In genomic region chr1:206893380-206893779, GRCh38 we compare ENCODE assay signal across 1 cellular context.
TF ChIP-seq lines count a peak whose summit lies in the region.

No MANE protein-coding gene starts in this region.

TF ChIP-seq in A549, 52 proteins besides CTCF, POLR2A, EP300 and RAD21 (continued from another document):
- TF ChIP-seq REST (IDR thresholded peaks at IDR 0.05) (no peak), HDAC2 (IDR thresholded peaks at IDR 0.05) (no peak), RNF2 (IDR thresholded peaks at IDR 0.05; ENCODE audit: borderline replicate concordance, low read depth) (no peak)
